Comparison of ENCODE assay signal across 8 cellular contexts in genomic region chr20:13029687-13030510, GRCh38. TPM values are rescaled to one million over a fixed set of nuclear protein-coding genes. Genes with fewer than 3 reads are reported as not detected.
DNase-seq lines count a peak whose midpoint lies in the region; FAIRE-seq and TF ChIP-seq lines count a peak whose summit lies in the region.
"Had no signal": no experiment of that assay in that cellular context is flagged by ENCODE, and none has a peak within 500 bp of the region (broad histone marks: within the 10 kb centered on the region; RNA-seq: fewer than 3 reads in every experiment).

No MANE protein-coding gene starts in this region.

- no peaks in the 10 kb centered on the region for H3K27me3 ChIP-seq in small intestine (ENCODE audit: control insufficient read depth in 2 of 2, insufficient read depth in 2 of 2, low read length in 2 of 2)

- no peaks in the 10 kb centered on the region for H3K36me3 ChIP-seq in small intestine (ENCODE audit: control insufficient read depth in 2 of 2, insufficient read depth in 2 of 2, low read length in 2 of 2)

- no peaks in the 10 kb centered on the region for H3K9me3 ChIP-seq in small intestine (ENCODE audit: control insufficient read depth, low read depth)

- no peak overlapping the region for H3K4me3 ChIP-seq in fibroblast of pulmonary artery (replicated peaks; ENCODE audit: low read depth, low read length)
- no peak overlapping the region for H3K4me3 ChIP-seq in small intestine (ENCODE audit: low read depth in 1 of 2, low read length in 2 of 2)

- peaks cover 2 to 3% of the 10 kb centered on the region in 2 donors for H3K4me1 ChIP-seq in small intestine (ENCODE audit: control insufficient read depth in 2 of 2, insufficient read depth in 1 of 2, low read depth in 1 of 2, low read length in 1 of 2)

- peak; percentile 95 for DNase-seq in H4 (ENCODE audit: low spot score)
- peak; percentile 91 for DNase-seq in RCC 7860 (ENCODE audit: low spot score)
- DNase-seq in fibroblast of pulmonary artery (ENCODE audit: low read depth): peak; percentile 91
- DNase-seq in small intestine: peak; percentile 68
- DNase-seq in NK-92 treated with Interleukin-12 subunit alpha and Interleukin-12 subunit beta, amount 100 ng/mL, for 24 hours (lab: John Stamatoyannopoulos, UW): no peak
- no peak for DNase-seq in DMS 273 treated with DMSO at 0.1 percent for 48 hours (lab: John Stamatoyannopoulos, UW)
- no peak for DNase-seq in NCI-H2171 (lab: John Stamatoyannopoulos, UW)
- DNase-seq: caudate nucleus had no signal

- 54 to 62% (median 56%) methylated on average over 5 of the region's 5 CpGs for WGBS in small intestine, 3 donors

- peak; percentile 95 for FAIRE-seq in RCC 7860 (lab: Jason Lieb, UNC)
- FAIRE-seq in small intestine (lab: Jason Lieb, UNC): no peak

- H3K27ac ChIP-seq in small intestine (ENCODE audit: low read depth in 1 of 2, low read length in 1 of 2): no peak overlapping the region

- TF ChIP-seq CTCF in fibroblast of pulmonary artery (IDR thresholded peaks at IDR 0.05; ENCODE audit: low read length, missing control alignments): no peak

RNA-seq across cellular contexts. Expression of gene SPTLC3, which starts 21.1 kb away (rescaled TPM):
- 4.0 and 5.5 TPM in 2 replicates for total RNA-seq in H4 (2014; rRNA removed; shearing (Covaris generic))
- 1 to 10 TPM; 4.3 to 6.0 (median 5.6) TPM for polyA plus RNA-seq in small intestine

Comparison
In these comparisons a context has a peak if more than half of its experiments do, and no peak if none do; other contexts are left out.
1. DNase-seq: peak in H4 (single experiment), RCC 7860 (single experiment), fibroblast of pulmonary artery (single experiment) and small intestine (single experiment); none in NK-92 treated with Interleukin-12 subunit alpha and Interleukin-12 subunit beta, amount 100 ng/mL, for 24 hours (single experiment), DMS 273 treated with DMSO at 0.1 percent for 48 hours (single experiment) and NCI-H2171 (single experiment).